Comparison of ENCODE assay signal across 20 cellular contexts in genomic region chr1:212002536-212002935, GRCh38. TPM values are rescaled to one million over a fixed set of nuclear protein-coding genes. Genes with fewer than 3 reads are reported as not detected.
DNase-seq lines count a peak whose midpoint lies in the region; ATAC-seq, FAIRE-seq and TF ChIP-seq lines count a peak whose summit lies in the region.
"Had no signal": no experiment of that assay in that cellular context is flagged by ENCODE, and none has a peak within 500 bp of the region (broad histone marks: within the 10 kb centered on the region; RNA-seq: fewer than 3 reads in every experiment).

No MANE protein-coding gene starts in this region.

- no peaks in the 10 kb centered on the region for H3K4me1 ChIP-seq in NT2/D1 (ENCODE audit: insufficient read depth, insufficient read length)

- H3K27me3 ChIP-seq in NT2/D1 (ENCODE audit: insufficient read depth, insufficient read length) = no peaks in the 10 kb centered on the region

- DNase-seq in NT2/D1 (ENCODE audit: low read depth, low spot score) = peak; percentile 39
- no peak for DNase-seq in chondrocyte (ENCODE audit: low spot score)
- DNase-seq in iris pigment epithelial cell (ENCODE audit: low read depth) = peak; percentile 73
- no peak for DNase-seq in NCI-H446 treated with DMSO at 0.1 percent for 48 hours (lab: John Stamatoyannopoulos, UW)
- DNase-seq in urothelium cell line (ENCODE audit: low spot score) = no peak
- DNase-seq in naive thymus-derived CD8-positive, alpha-beta T cell = no peak
- DNase-seq: AML-193, DMS 273 treated with DMSO at 0.1 percent for 48 hours, DND-41, HCEC 1CT, NCI-H1092 treated with DMSO at 0.1 percent for 48 hours, NCI-H146, NCI-H2029 treated with DMSO at 0.1 percent for 48 hours, NCI-H2171, NCI-H446, NCI-H748 treated with DMSO at 0.1 percent for 48 hours, PC-3, RPMI8226, SIG-M5 had no signal

- H3K9ac ChIP-seq in NT2/D1 (ENCODE audit: insufficient read length, low read depth) = no peak overlapping the region

- no peak overlapping the region for H3K4me3 ChIP-seq in NT2/D1 (ENCODE audit: insufficient read length, low read depth)

- no peak for ATAC-seq in GM21360 (IDR thresholded peaks at IDR 0.05; ENCODE audit: unreplicated experiment)
- no peak for ATAC-seq in naive thymus-derived CD8-positive, alpha-beta T cell
- ATAC-seq: PC-3 had no signal

- peaks cover 53% of the 10 kb centered on the region for H3K4me1 Mint-ChIP-seq in chondrocyte (ENCODE audit: low read depth)
- no peaks in the 10 kb centered on the region for H3K4me1 Mint-ChIP-seq in naive thymus-derived CD8-positive, alpha-beta T cell

- 0 out of 2 replicates have a peak, but pooled peaks cover 3% of the 10 kb centered on the region for H3K9me3 ChIP-seq in NT2/D1 (ENCODE audit: insufficient read depth, low read length)

- POLR2A ChIA-PET in naive thymus-derived CD8-positive, alpha-beta T cell (lab: Charles Lee) = no interaction called here

- H3K36me3 Mint-ChIP-seq in chondrocyte (ENCODE audit: low read depth) = no peaks in the 10 kb centered on the region
- H3K36me3 Mint-ChIP-seq in naive thymus-derived CD8-positive, alpha-beta T cell = peaks cover 0 to 56% (median 7%) of the 10 kb centered on the region in 3 donors

- no peak for TF ChIP-seq CTCF in chondrocyte (IDR thresholded peaks at IDR 0.05)

- peak overlapping the region; percentile 75 for H3K27ac Mint-ChIP-seq in chondrocyte (ENCODE audit: unreplicated experiment)
- no peak overlapping the region for H3K27ac Mint-ChIP-seq in naive thymus-derived CD8-positive, alpha-beta T cell

- no peaks in the 10 kb centered on the region for H3K27me3 Mint-ChIP-seq in chondrocyte (ENCODE audit: low read depth)
- no peaks in the 10 kb centered on the region for H3K27me3 Mint-ChIP-seq in naive thymus-derived CD8-positive, alpha-beta T cell

- no peaks in the 10 kb centered on the region for H3K9me3 Mint-ChIP-seq in chondrocyte (ENCODE audit: low read depth)
- H3K9me3 Mint-ChIP-seq in naive thymus-derived CD8-positive, alpha-beta T cell = no peaks in the 10 kb centered on the region

- no peak overlapping the region for H3K4me3 Mint-ChIP-seq in chondrocyte (ENCODE audit: unreplicated experiment)
- no peak overlapping the region for H3K4me3 Mint-ChIP-seq in naive thymus-derived CD8-positive, alpha-beta T cell

- no peak for FAIRE-seq in urothelium cell line (lab: Jason Lieb, UNC)

- peaks cover 59% of the 10 kb centered on the region for H3K36me3 ChIP-seq in NT2/D1 (ENCODE audit: insufficient read depth, insufficient read length, low read length)

RNA-seq across cellular contexts. Expression of gene INTS7, which starts 32.8 kb away (rescaled TPM):
- 14.5 to 18.6 TPM (median 17.8 TPM) in 3 replicates for total RNA-seq in chondrocyte
- 1 to 10 TPM; 8.1 TPM for total RNA-seq in naive thymus-derived CD8-positive, alpha-beta T cell
- polyA plus RNA-seq in naive thymus-derived CD8-positive, alpha-beta T cell = 1 to 10 TPM; 6.2 to 7.6 (median 7.3) TPM

RNA-seq across cellular contexts. Expression of gene DTL, which starts 33.0 kb away (rescaled TPM):
- total RNA-seq in chondrocyte = 3.6 to 24.2 TPM (median 3.8 TPM) in 3 replicates
- under 1 TPM; 0.19 to 0.60 TPM for total RNA-seq in naive thymus-derived CD8-positive, alpha-beta T cell
- under 1 TPM; 0.11 to 0.62 (median 0.34) TPM for polyA plus RNA-seq in naive thymus-derived CD8-positive, alpha-beta T cell

Comparison
In these comparisons a context has a peak if more than half of its experiments do, and no peak if none do; other contexts are left out.
1. DNase-seq: peak in NT2/D1 (single experiment) and iris pigment epithelial cell (single experiment); none in chondrocyte (single experiment), NCI-H446 treated with DMSO at 0.1 percent for 48 hours (single experiment), urothelium cell line (single experiment) and naive thymus-derived CD8-positive, alpha-beta T cell (0 of 10).